ENCODE assay signal across 27 cellular contexts in the genomic region with DNA sequence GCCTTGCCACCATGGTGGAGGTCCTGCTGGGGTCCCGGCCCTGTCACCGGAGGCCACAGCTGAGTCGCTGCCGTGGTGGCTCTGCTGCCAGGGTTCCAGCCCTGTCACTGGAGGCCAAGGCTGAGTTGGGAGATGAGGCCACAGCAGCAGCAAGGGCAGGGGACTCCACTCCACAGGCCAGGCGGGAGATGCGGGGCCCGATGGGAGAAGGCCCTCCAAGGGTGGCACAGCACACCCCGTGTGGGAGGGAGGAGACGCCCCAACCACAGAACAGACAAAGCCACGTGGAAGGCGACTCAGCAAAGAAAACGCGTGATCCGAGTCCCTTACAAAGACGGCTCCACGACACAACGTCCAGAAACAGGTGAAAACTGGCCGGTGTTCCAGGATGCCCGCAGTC.
DNase-seq lines count a peak whose midpoint lies in the region; ATAC-seq and TF ChIP-seq lines count a peak whose summit lies in the region.
"Had no signal": no experiment of that assay in that cellular context is flagged by ENCODE, and none has a peak within 500 bp of the region (broad histone marks: within the 10 kb centered on the region; RNA-seq: fewer than 3 reads in every experiment).

No MANE protein-coding gene starts in this region.

- H3F3A ChIP-seq in MM.1S (ENCODE audit: insufficient read depth, low read length) = no peaks in the 10 kb centered on the region

- ATAC-seq in left ventricle myocardium superior (no peak), right cardiac atrium (no peak), upper lobe of right lung (no peak)
- ATAC-seq in activated CD8-positive, alpha-beta T cell treated with anti-CD3 and anti-CD28 coated beads, Interleukin-2, amount 10 ng/mL, durations not matched to agents 7 days and 5 days = no peak
- no peak for ATAC-seq in naive thymus-derived CD4-positive, alpha-beta T cell

- H3K79me2 ChIP-seq in MM.1S (ENCODE audit: low read length) = no peaks in the 10 kb centered on the region

- no peaks in the 10 kb centered on the region for H3K9me2 ChIP-seq in MM.1S (replicated peaks; ENCODE audit: insufficient read depth, low read length)

- no peaks in the 10 kb centered on the region for H3K9me3 Mint-ChIP-seq in activated CD8-positive, alpha-beta T cell treated with anti-CD3 and anti-CD28 coated beads, Interleukin-2, amount 10 ng/mL, durations not matched to agents 7 days and 5 days (ENCODE audit: insufficient read depth)
- peaks cover 0 to 2% (median 0%) of the 10 kb centered on the region in 11 donors for H3K9me3 Mint-ChIP-seq in naive thymus-derived CD4-positive, alpha-beta T cell
- H3K9me3 Mint-ChIP-seq: activated naive CD4-positive, alpha-beta T cell treated with anti-CD3 and anti-CD28 coated beads, Interleukin-2, amount 10 ng/mL, durations not matched to agents 7 days and 5 days had no signal

- H3K4me3 Mint-ChIP-seq in activated CD8-positive, alpha-beta T cell treated with anti-CD3 and anti-CD28 coated beads, Interleukin-2, amount 10 ng/mL, durations not matched to agents 7 days and 5 days = peak overlapping the region; percentile 18
- peak overlapping the region in 6 of 10 donors; percentile 16 to 62 (median 36) for H3K4me3 Mint-ChIP-seq in naive thymus-derived CD4-positive, alpha-beta T cell
- H3K4me3 Mint-ChIP-seq: activated naive CD4-positive, alpha-beta T cell treated with anti-CD3 and anti-CD28 coated beads, Interleukin-2, amount 10 ng/mL, durations not matched to agents 7 days and 5 days; neural progenitor cell had no signal

- no peaks in the 10 kb centered on the region for H3K9me3 ChIP-seq in right cardiac atrium (ENCODE audit: control insufficient read depth, low read length)
- H3K9me3 ChIP-seq in naive thymus-derived CD4-positive, alpha-beta T cell (ENCODE audit: control insufficient read depth in 2 of 3, low read length in 3 of 3) = no peaks in the 10 kb centered on the region
- no peaks in the 10 kb centered on the region for H3K9me3 ChIP-seq in upper lobe of right lung
- no peaks in the 10 kb centered on the region for H3K9me3 ChIP-seq in MM.1S (replicated peaks; ENCODE audit: insufficient read depth, low read length)
- H3K9me3 ChIP-seq: breast epithelium, colonic mucosa, SJCRH30, tibial artery had no signal

- TF ChIP-seq CTCF in upper lobe of right lung (IDR thresholded peaks at IDR 0.05) (no peak), MM.1S (IDR thresholded peaks at IDR 0.05; ENCODE audit: low read length) (no peak)

- H3K4me3 ChIP-seq in right cardiac atrium (ENCODE audit: low read length) = no peak overlapping the region
- no peak overlapping the region for H3K4me3 ChIP-seq in naive thymus-derived CD4-positive, alpha-beta T cell (ENCODE audit: low read length)
- H3K4me3 ChIP-seq in upper lobe of right lung = no peak overlapping the region
- no peak overlapping the region for H3K4me3 ChIP-seq in MM.1S (ENCODE audit: low read length)
- H3K4me3 ChIP-seq: breast epithelium, colonic mucosa, neural progenitor cell, SJCRH30, tibial artery had no signal

- 92% methylated on average over 19 of the region's 19 CpGs for WGBS in right cardiac atrium

- peaks cover 33% of the 10 kb centered on the region for H3K4me1 Mint-ChIP-seq in activated CD8-positive, alpha-beta T cell treated with anti-CD3 and anti-CD28 coated beads, Interleukin-2, amount 10 ng/mL, durations not matched to agents 7 days and 5 days (ENCODE audit: low read depth)
- H3K4me1 Mint-ChIP-seq in naive thymus-derived CD4-positive, alpha-beta T cell = peaks cover 14 to 49% (median 40%) of the 10 kb centered on the region in 7 donors

- no peaks in the 10 kb centered on the region for H3K36me3 Mint-ChIP-seq in activated CD8-positive, alpha-beta T cell treated with anti-CD3 and anti-CD28 coated beads, Interleukin-2, amount 10 ng/mL, durations not matched to agents 7 days and 5 days (ENCODE audit: low read depth)
- peaks cover 0 to 3% (median 0%) of the 10 kb centered on the region in 5 donors for H3K36me3 Mint-ChIP-seq in naive thymus-derived CD4-positive, alpha-beta T cell
- H3K36me3 Mint-ChIP-seq: activated naive CD4-positive, alpha-beta T cell treated with anti-CD3 and anti-CD28 coated beads, Interleukin-2, amount 10 ng/mL, durations not matched to agents 7 days and 5 days; IgD-negative memory B cell; neural progenitor cell had no signal

- no peak overlapping the region for H2AFZ ChIP-seq in MM.1S (ENCODE audit: low read length)
- H2AFZ ChIP-seq: neural progenitor cell had no signal

- H3K27me3 ChIP-seq in right cardiac atrium (ENCODE audit: control insufficient read depth, insufficient read depth) = no peaks in the 10 kb centered on the region
- no peaks in the 10 kb centered on the region for H3K27me3 ChIP-seq in naive thymus-derived CD4-positive, alpha-beta T cell (ENCODE audit: control insufficient read depth in 2 of 2, insufficient read depth in 2 of 2, low read length in 2 of 2)
- H3K27me3 ChIP-seq in upper lobe of right lung = peaks cover 24% of the 10 kb centered on the region
- peaks cover 64% of the 10 kb centered on the region for H3K27me3 ChIP-seq in MM.1S (replicated peaks; ENCODE audit: insufficient read depth, low read length)

- intact Hi-C loops in left ventricle myocardium superior (cut with micrococcal nuclease) (no loop called here), right cardiac atrium (cut with DNase I) (no loop called here), upper lobe of right lung (cut with DNase I) (no loop called here)
- intact Hi-C loops in naive thymus-derived CD4-positive, alpha-beta T cell (cut with micrococcal nuclease) = no loop called here

- H3K36me3 ChIP-seq in naive thymus-derived CD4-positive, alpha-beta T cell (ENCODE audit: control insufficient read depth in 2 of 3, insufficient read depth in 3 of 3, low read length in 3 of 3) = no peaks in the 10 kb centered on the region
- H3K36me3 ChIP-seq in upper lobe of right lung (no peaks in the 10 kb centered on the region), MM.1S (replicated peaks; ENCODE audit: insufficient read depth, low read length) (no peaks in the 10 kb centered on the region)
- H3K36me3 ChIP-seq: breast epithelium, colonic mucosa, neural progenitor cell, SJCRH30, tibial artery had no signal

- H3K4me2 ChIP-seq in MM.1S (ENCODE audit: low read depth, low read length) = no peak overlapping the region
- H3K4me2 ChIP-seq: neural progenitor cell had no signal

- H3K27ac Mint-ChIP-seq in activated CD8-positive, alpha-beta T cell treated with anti-CD3 and anti-CD28 coated beads, Interleukin-2, amount 10 ng/mL, durations not matched to agents 7 days and 5 days = no peak overlapping the region
- peak overlapping the region in 2 of 9 donors; percentile 10 to 51 for H3K27ac Mint-ChIP-seq in naive thymus-derived CD4-positive, alpha-beta T cell
- H3K27ac Mint-ChIP-seq: activated naive CD4-positive, alpha-beta T cell treated with anti-CD3 and anti-CD28 coated beads, Interleukin-2, amount 10 ng/mL, durations not matched to agents 7 days and 5 days; neural progenitor cell; progenitor cell of endocrine pancreas had no signal

- H3K27me3 Mint-ChIP-seq in activated CD8-positive, alpha-beta T cell treated with anti-CD3 and anti-CD28 coated beads, Interleukin-2, amount 10 ng/mL, durations not matched to agents 7 days and 5 days (ENCODE audit: low read depth) = peaks cover 25% of the 10 kb centered on the region
- H3K27me3 Mint-ChIP-seq in naive thymus-derived CD4-positive, alpha-beta T cell = peaks cover 10 to 42% (median 10%) of the 10 kb centered on the region in 5 donors

- H4K20me1 ChIP-seq in MM.1S (ENCODE audit: insufficient read depth, low read length) = no peaks in the 10 kb centered on the region

- POLR2A ChIA-PET in activated CD8-positive, alpha-beta T cell treated with anti-CD3 and anti-CD28 coated beads, Interleukin-2, amount 10 ng/mL, durations not matched to agents 7 days and 5 days (lab: Charles Lee) = interaction anchor here (0.7 kb wide), 1 partner anchor 10 kb away, joined by 3 read pairs; no protein-coding TSS in a partner anchor
- POLR2A ChIA-PET in naive thymus-derived CD4-positive, alpha-beta T cell (lab: Charles Lee) = no interaction called here

- H3K27ac ChIP-seq in right cardiac atrium (ENCODE audit: low read length) (no peak overlapping the region), upper lobe of right lung (no peak overlapping the region), MM.1S (ENCODE audit: low read length) (no peak overlapping the region)
- no peak overlapping the region for H3K27ac ChIP-seq in naive thymus-derived CD4-positive, alpha-beta T cell (ENCODE audit: low read depth, low read length)
- H3K27ac ChIP-seq: breast epithelium, C4-2B, colonic mucosa, neural progenitor cell, SJCRH30, tibial artery had no signal

- no peak overlapping the region for H3K9ac ChIP-seq in MM.1S (ENCODE audit: low read length)
- H3K9ac ChIP-seq: neural progenitor cell had no signal

- CTCF ChIA-PET in activated CD8-positive, alpha-beta T cell treated with anti-CD3 and anti-CD28 coated beads, Interleukin-2, amount 10 ng/mL, durations not matched to agents 7 days and 5 days (lab: Charles Lee) = no interaction called here
- CTCF ChIA-PET in naive thymus-derived CD4-positive, alpha-beta T cell (lab: Charles Lee) = no interaction called here

- peak; percentile 16 for DNase-seq in left ventricle myocardium superior
- no peak for DNase-seq in right cardiac atrium
- DNase-seq in activated CD8-positive, alpha-beta T cell treated with anti-CD3 and anti-CD28 coated beads, Interleukin-2, amount 10 ng/mL, durations not matched to agents 7 days and 5 days = no peak
- no peak for DNase-seq in naive thymus-derived CD4-positive, alpha-beta T cell
- peak; percentile 54 for DNase-seq in upper lobe of right lung
- DNase-seq in MM.1S = no peak
- DNase-seq in NCI-H2081 (lab: John Stamatoyannopoulos, UW) = no peak
- DNase-seq: activated CD4-positive, alpha-beta T cell treated with anti-CD3 and anti-CD28 coated beads, Interleukin-2, amount 50 U/mL, for 48 hours; activated CD4-positive, CD25-positive, alpha-beta regulatory T cell; activated naive CD4-positive, alpha-beta T cell treated with anti-CD3 and anti-CD28 coated beads, Interleukin-2, amount 10 ng/mL, durations not matched to agents 7 days and 5 days; Calu3; colonic mucosa; DND-41; effector memory CD4-positive, alpha-beta T cell; erythroblast; HCEC 1CT; NCI-H1048; NCI-H187; NCI-H526; SJCRH30; stimulated activated CD4-positive, alpha-beta T cell treated with anti-CD3 and anti-CD28 coated beads, Interleukin-15, amount 100 ng/mL, for 24 hours had no signal

- no peaks in the 10 kb centered on the region for H3K4me1 ChIP-seq in right cardiac atrium (ENCODE audit: control insufficient read depth, insufficient read depth, low read length)
- H3K4me1 ChIP-seq in naive thymus-derived CD4-positive, alpha-beta T cell (ENCODE audit: control insufficient read depth in 2 of 2, insufficient read depth in 2 of 2, low read length in 2 of 2) = peaks cover 5 to 24% of the 10 kb centered on the region in 2 donors
- peaks cover 5% of the 10 kb centered on the region for H3K4me1 ChIP-seq in upper lobe of right lung
- H3K4me1 ChIP-seq in MM.1S (ENCODE audit: low read length) = no peaks in the 10 kb centered on the region
- H3K4me1 ChIP-seq: colonic mucosa, SJCRH30 had no signal

Comparison
In these comparisons a context has a peak if more than half of its experiments do, and no peak if none do; other contexts are left out.
1. DNase-seq: peak in left ventricle myocardium superior (single experiment) and upper lobe of right lung (single experiment); none in right cardiac atrium (0 of 3), activated CD8-positive, alpha-beta T cell treated with anti-CD3 and anti-CD28 coated beads, Interleukin-2, amount 10 ng/mL, durations not matched to agents 7 days and 5 days (single experiment), naive thymus-derived CD4-positive, alpha-beta T cell (0 of 9), MM.1S (single experiment) and NCI-H2081 (0 of 2).